Comparison of ENCODE assay signal across 20 cellular contexts in the genomic region with DNA sequence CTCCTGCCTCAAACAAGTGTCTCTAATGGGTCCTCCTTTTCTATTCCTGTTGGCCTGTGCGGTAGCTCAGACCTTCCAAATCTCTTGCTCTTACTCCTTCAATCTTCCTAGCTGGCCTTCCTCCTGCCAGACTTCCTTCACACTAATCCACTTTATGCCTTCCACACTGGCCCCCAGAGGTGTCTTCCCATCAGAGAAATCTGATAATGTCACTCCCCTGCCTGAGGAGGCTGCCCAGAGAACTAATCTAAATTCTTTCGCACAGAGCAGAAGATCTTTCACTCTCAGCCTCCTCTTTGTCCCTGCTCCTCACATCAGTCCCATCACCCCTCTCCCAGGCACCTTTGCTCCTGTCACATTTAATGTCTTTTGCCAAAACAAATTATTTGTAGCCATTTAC.
DNase-seq lines count a peak whose midpoint lies in the region; ATAC-seq, FAIRE-seq and TF ChIP-seq lines count a peak whose summit lies in the region.
"Had no signal": no experiment of that assay in that cellular context is flagged by ENCODE, and none has a peak within 500 bp of the region (broad histone marks: within the 10 kb centered on the region; RNA-seq: fewer than 3 reads in every experiment).

No MANE protein-coding gene starts in this region.

- peaks cover 2% of the 10 kb centered on the region for H3K36me3 ChIP-seq in CD4-positive, CD25-positive, alpha-beta regulatory T cell (ENCODE audit: control insufficient read depth, insufficient read depth, low read length)
- H3K36me3 ChIP-seq in naive thymus-derived CD4-positive, alpha-beta T cell (ENCODE audit: control insufficient read depth in 2 of 3, insufficient read depth in 3 of 3, low read length in 3 of 3) = no peaks in the 10 kb centered on the region
- H3K36me3 ChIP-seq: SJCRH30 had no signal

- no peak for FAIRE-seq in A549 (lab: Jason Lieb, UNC)
- FAIRE-seq: colon, GM18507 had no signal

- no peaks in the 10 kb centered on the region for H3K27me3 ChIP-seq in CD4-positive, CD25-positive, alpha-beta regulatory T cell (ENCODE audit: control insufficient read depth, insufficient read depth, low read length)
- H3K27me3 ChIP-seq in naive thymus-derived CD4-positive, alpha-beta T cell (ENCODE audit: control insufficient read depth in 2 of 2, insufficient read depth in 2 of 2, low read length in 2 of 2) = no peaks in the 10 kb centered on the region
- H3K27me3 ChIP-seq: SJCRH30 had no signal

- no peak for TF ChIP-seq CTCF in A549 (IDR thresholded peaks at IDR 0.05)

- H3K9me3 Mint-ChIP-seq in CD4-positive, CD25-positive, alpha-beta regulatory T cell = peaks cover 0 to 3% (median 0%) of the 10 kb centered on the region in 7 donors
- H3K9me3 Mint-ChIP-seq in activated T-helper 17 cell treated with anti-CD3 and anti-CD28 coated beads, Interleukin-2, amount 50 U/mL, for 72 hours = no peaks in the 10 kb centered on the region
- no peaks in the 10 kb centered on the region for H3K9me3 Mint-ChIP-seq in naive thymus-derived CD4-positive, alpha-beta T cell
- H3K9me3 Mint-ChIP-seq: naive B cell had no signal

- peaks cover 38 to 67% (median 45%) of the 10 kb centered on the region in 4 donors for H3K4me1 Mint-ChIP-seq in CD4-positive, CD25-positive, alpha-beta regulatory T cell
- peaks cover 24% of the 10 kb centered on the region for H3K4me1 Mint-ChIP-seq in activated T-helper 17 cell treated with anti-CD3 and anti-CD28 coated beads, Interleukin-2, amount 50 U/mL, for 72 hours
- H3K4me1 Mint-ChIP-seq in naive thymus-derived CD4-positive, alpha-beta T cell = peaks cover 32 to 95% (median 88%) of the 10 kb centered on the region in 7 donors

- H3K27ac Mint-ChIP-seq in CD4-positive, CD25-positive, alpha-beta regulatory T cell = peak overlapping the region; percentile 14 to 79 (median 62)
- peak overlapping the region; percentile 10 for H3K27ac Mint-ChIP-seq in activated T-helper 17 cell treated with anti-CD3 and anti-CD28 coated beads, Interleukin-2, amount 50 U/mL, for 72 hours
- H3K27ac Mint-ChIP-seq in naive thymus-derived CD4-positive, alpha-beta T cell = peak overlapping the region in 8 of 9 donors; percentile 7 to 85 (median 68)
- H3K27ac Mint-ChIP-seq: activated CD4-positive, alpha-beta T cell treated with anti-CD3 and anti-CD28 coated beads, Interleukin-2, amount 10 ng/mL, durations not matched to agents 7 days and 5 days; B cell had no signal

- ATAC-seq in A549 (no peak), GM21717 (IDR thresholded peaks at IDR 0.05; ENCODE audit: unreplicated experiment) (no peak), HG03571 (IDR thresholded peaks at IDR 0.05; ENCODE audit: unreplicated experiment) (no peak), GM18858 (IDR thresholded peaks at IDR 0.05; ENCODE audit: unreplicated experiment) (no peak), HG02763 (IDR thresholded peaks at IDR 0.05; ENCODE audit: unreplicated experiment) (no peak)
- ATAC-seq in CD4-positive, CD25-positive, alpha-beta regulatory T cell (ENCODE audit: low read depth in 2 of 2) = no peak
- ATAC-seq in activated T-helper 17 cell treated with anti-CD3 and anti-CD28 coated beads, Interleukin-2, amount 50 U/mL, for 72 hours (replicated peaks) = no peak
- ATAC-seq in naive thymus-derived CD4-positive, alpha-beta T cell = no peak

- no peak for TF ChIP-seq RAD21 in A549 (conservative IDR thresholded peaks at IDR 0.05 in 1 of 2, IDR thresholded peaks at IDR 0.05 in 1 of 2)

- DNase-seq in A549 (ENCODE audit: low read depth in 1 of 2, low spot score in 1 of 2) = no peak
- DNase-seq in CD4-positive, CD25-positive, alpha-beta regulatory T cell = no peak
- no peak for DNase-seq in naive thymus-derived CD4-positive, alpha-beta T cell
- DNase-seq: activated CD4-positive, alpha-beta T cell treated with anti-CD3 and anti-CD28 coated beads, Interleukin-2, amount 10 ng/mL, durations not matched to agents 7 days and 5 days; activated T-cell treated with anti-CD3 and anti-CD28 coated beads, Interleukin-2, amount 50 U/mL, for 48 hours; aorta; foreskin melanocyte; naive B cell; NCI-H187 treated with DMSO at 0.1 percent for 48 hours; NCI-H510A; SJCRH30; T1000 had no signal

- H3K27ac ChIP-seq in A549 = peak overlapping the region; percentile 55 to 58; a peak in 5 of 6 replicates
- no peak overlapping the region for H3K27ac ChIP-seq in CD4-positive, CD25-positive, alpha-beta regulatory T cell (ENCODE audit: insufficient read depth, low read length, poor library complexity, severe bottlenecking)
- H3K27ac ChIP-seq in naive thymus-derived CD4-positive, alpha-beta T cell (ENCODE audit: low read depth, low read length) = no peak overlapping the region
- H3K27ac ChIP-seq: SJCRH30 had no signal

- no peak for TF ChIP-seq EP300 in A549 (IDR thresholded peaks at IDR 0.05)

- H3K4me3 ChIP-seq in A549 = no peak overlapping the region
- no peak overlapping the region for H3K4me3 ChIP-seq in CD4-positive, CD25-positive, alpha-beta regulatory T cell (ENCODE audit: low read depth, low read length)
- no peak overlapping the region for H3K4me3 ChIP-seq in naive thymus-derived CD4-positive, alpha-beta T cell (ENCODE audit: low read length)
- H3K4me3 ChIP-seq: SJCRH30 had no signal

- no peaks in the 10 kb centered on the region for H3K9me3 ChIP-seq in A549
- H3K9me3 ChIP-seq in CD4-positive, CD25-positive, alpha-beta regulatory T cell (ENCODE audit: control insufficient read depth in 2 of 2, low read length in 2 of 2) = no peaks in the 10 kb centered on the region
- H3K9me3 ChIP-seq in naive thymus-derived CD4-positive, alpha-beta T cell (ENCODE audit: control insufficient read depth in 2 of 3, low read length in 3 of 3) = no peaks in the 10 kb centered on the region
- H3K9me3 ChIP-seq: SJCRH30 had no signal

- CTCF ChIA-PET in A549 (lab: Yijun Ruan, JAX) = interaction anchor here (1.2 kb wide), 1 partner anchor 175 kb away, joined by 4 read pairs; a partner anchor contains a TSS
- CTCF ChIA-PET in naive thymus-derived CD4-positive, alpha-beta T cell (lab: Charles Lee) = interaction anchor here (0.6 to 1.2 kb wide), 2 partner anchors 16 to 176 kb away, joined by 5 read pairs; a partner anchor contains a TSS

- WGBS in A549 (ENCODE audit: missing lambda C conversion rate) = 93% methylated on average over 2 of the region's 2 CpGs

- intact Hi-C loops in naive thymus-derived CD4-positive, alpha-beta T cell (cut with micrococcal nuclease) = loop anchor here in 1 of 2 donors (2.0 kb wide), 1 partner anchor 14 kb away; no protein-coding TSS in a partner anchor

- POLR2A ChIA-PET in A549 (lab: Yijun Ruan, JAX) = no interaction called here
- POLR2A ChIA-PET in naive thymus-derived CD4-positive, alpha-beta T cell (lab: Charles Lee) = interaction anchor here (1.1 to 1.8 kb wide), 2 partner anchors 10 to 12 kb away, joined by 4 to 5 read pairs; no protein-coding TSS in a partner anchor

- H3K27me3 Mint-ChIP-seq in CD4-positive, CD25-positive, alpha-beta regulatory T cell = peaks cover 5% of the 10 kb centered on the region
- no peaks in the 10 kb centered on the region for H3K27me3 Mint-ChIP-seq in activated T-helper 17 cell treated with anti-CD3 and anti-CD28 coated beads, Interleukin-2, amount 50 U/mL, for 72 hours
- H3K27me3 Mint-ChIP-seq in naive thymus-derived CD4-positive, alpha-beta T cell = no peaks in the 10 kb centered on the region
- H3K27me3 Mint-ChIP-seq: activated CD4-positive, alpha-beta T cell treated with anti-CD3 and anti-CD28 coated beads, Interleukin-2, amount 10 ng/mL, durations not matched to agents 7 days and 5 days; B cell; naive B cell had no signal

- no peak for TF ChIP-seq POLR2A in A549 (IDR thresholded peaks at IDR 0.05; ENCODE audit: low read length)

- H3K4me1 ChIP-seq in A549 = peaks cover 25% of the 10 kb centered on the region
- H3K4me1 ChIP-seq in CD4-positive, CD25-positive, alpha-beta regulatory T cell (ENCODE audit: control insufficient read depth, insufficient read depth, low read length, poor library complexity, severe bottlenecking) = peaks cover 10% of the 10 kb centered on the region
- H3K4me1 ChIP-seq in naive thymus-derived CD4-positive, alpha-beta T cell (ENCODE audit: control insufficient read depth in 2 of 2, insufficient read depth in 2 of 2, low read length in 2 of 2) = peaks cover 0 to 32% of the 10 kb centered on the region in 2 donors

- H3K4me3 Mint-ChIP-seq in CD4-positive, CD25-positive, alpha-beta regulatory T cell = no peak overlapping the region
- H3K4me3 Mint-ChIP-seq in activated T-helper 17 cell treated with anti-CD3 and anti-CD28 coated beads, Interleukin-2, amount 50 U/mL, for 72 hours = no peak overlapping the region
- peak overlapping the region in 8 of 10 donors; percentile 18 to 62 (median 38) for H3K4me3 Mint-ChIP-seq in naive thymus-derived CD4-positive, alpha-beta T cell
- H3K4me3 Mint-ChIP-seq: activated CD4-positive, alpha-beta T cell treated with anti-CD3 and anti-CD28 coated beads, Interleukin-2, amount 10 ng/mL, durations not matched to agents 7 days and 5 days; B cell; naive B cell had no signal

- no peak overlapping the region for H3K4me2 ChIP-seq in A549

- peaks cover 23% of the 10 kb centered on the region for H3K36me3 Mint-ChIP-seq in CD4-positive, CD25-positive, alpha-beta regulatory T cell
- H3K36me3 Mint-ChIP-seq in activated T-helper 17 cell treated with anti-CD3 and anti-CD28 coated beads, Interleukin-2, amount 50 U/mL, for 72 hours (ENCODE audit: low read depth) = peaks cover 6% of the 10 kb centered on the region
- H3K36me3 Mint-ChIP-seq in naive thymus-derived CD4-positive, alpha-beta T cell = peaks cover 0 to 32% (median 21%) of the 10 kb centered on the region in 5 donors

TF ChIP-seq in A549, 52 proteins besides CTCF, POLR2A, EP300 and RAD21 (continues in another document):
- TF ChIP-seq RARB (CRISPR knock-in tag; IDR thresholded peaks at IDR 0.05) = no peak
- TF ChIP-seq ZSCAN20 (CRISPR knock-in tag; IDR thresholded peaks at IDR 0.05) = no peak
- TF ChIP-seq FOSL2 (IDR thresholded peaks at IDR 0.05) = no peak
- TF ChIP-seq FOSL2 (CRISPR knock-in tag; IDR thresholded peaks at IDR 0.05) = no peak
- TF ChIP-seq, protein P1, sequence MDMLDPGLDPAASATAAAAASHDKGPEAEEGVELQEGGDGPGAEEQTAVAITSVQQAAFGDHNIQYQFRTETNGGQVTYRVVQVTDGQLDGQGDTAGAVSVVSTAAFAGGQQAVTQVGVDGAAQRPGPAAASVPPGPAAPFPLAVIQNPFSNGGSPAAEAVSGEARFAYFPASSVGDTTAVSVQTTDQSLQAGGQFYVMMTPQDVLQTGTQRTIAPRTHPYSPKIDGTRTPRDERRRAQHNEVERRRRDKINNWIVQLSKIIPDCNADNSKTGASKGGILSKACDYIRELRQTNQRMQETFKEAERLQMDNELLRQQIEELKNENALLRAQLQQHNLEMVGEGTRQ (IDR thresholded peaks at IDR 0.05) = no peak
- TF ChIP-seq RNF2 (IDR thresholded peaks at IDR 0.05; ENCODE audit: borderline replicate concordance, low read depth) = no peak

Comparison
In these comparisons a context has a peak if more than half of its experiments do, and no peak if none do; other contexts are left out.
1. H3K27ac ChIP-seq: peak in A549 (2 of 2); none in CD4-positive, CD25-positive, alpha-beta regulatory T cell (single experiment) and naive thymus-derived CD4-positive, alpha-beta T cell (single experiment).
2. H3K27ac Mint-ChIP-seq: peak in every context shown above with its lines; median percentile 68 in naive thymus-derived CD4-positive, alpha-beta T cell; 62 in CD4-positive, CD25-positive, alpha-beta regulatory T cell; 10 in activated T-helper 17 cell treated with anti-CD3 and anti-CD28 coated beads, Interleukin-2, amount 50 U/mL, for 72 hours.
3. H3K4me3 Mint-ChIP-seq: peak in naive thymus-derived CD4-positive, alpha-beta T cell (8 of 10); none in CD4-positive, CD25-positive, alpha-beta regulatory T cell (0 of 4) and activated T-helper 17 cell treated with anti-CD3 and anti-CD28 coated beads, Interleukin-2, amount 50 U/mL, for 72 hours (single experiment).